Comparison of ENCODE assay signal across 10 cellular contexts in genomic region chr16:69327585-69328310, GRCh38. TPM values are rescaled to one million over a fixed set of nuclear protein-coding genes. Genes with fewer than 3 reads are reported as not detected.
A peak's percentile ranks its signal among the peaks of the same experiment; 100 is the strongest.
DNase-seq lines count a peak whose midpoint lies in the region; FAIRE-seq and TF ChIP-seq lines count a peak whose summit lies in the region.
"Had no signal": no experiment of that assay in that cellular context is flagged by ENCODE, and none has a peak within 500 bp of the region (broad histone marks: within the 10 kb centered on the region; RNA-seq: fewer than 3 reads in every experiment).

No MANE protein-coding gene starts in this region.

- H4K20me1 ChIP-seq in keratinocyte (ENCODE audit: control insufficient read depth, extremely low read depth, insufficient read depth, low read length), result peaks cover 8% of the 10 kb centered on the region

- H3K36me3 ChIP-seq in keratinocyte (ENCODE audit: control insufficient read depth in 2 of 2, extremely low read depth in 1 of 2, insufficient read depth in 2 of 2, low read length in 2 of 2) (peaks cover 23 to 39% of the 10 kb centered on the region in 2 experiments), thyroid gland (peaks cover 27 to 33% of the 10 kb centered on the region in 2 donors), tibial nerve (peaks cover 2 to 73% (median 6%) of the 10 kb centered on the region in 3 donors)

- CTCF ChIA-PET in activated naive CD4-positive, alpha-beta T cell treated with anti-CD3 and anti-CD28 coated beads, Interleukin-2, amount 10 ng/mL, durations not matched to agents 7 days and 5 days (lab: Charles Lee), result interaction anchor here (1.3 kb wide), 1 partner anchor 12 kb away, joined by 3 read pairs; no protein-coding TSS in a partner anchor
- CTCF ChIA-PET in activated CD4-positive, alpha-beta memory T cell treated with anti-CD3 and anti-CD28 coated beads, Interleukin-2, amount 10 ng/mL, durations not matched to agents 7 days and 5 days (lab: Charles Lee), result interaction anchor here (1.5 to 2.7 kb wide), 2 partner anchors 11 to 13 kb away, joined by 6 to 11 read pairs; partner anchors contain the start of genes COG8 and NIP7

- peak overlapping the region; percentile 99 for H3K4me2 ChIP-seq in keratinocyte (ENCODE audit: control insufficient read depth, extremely low read depth, insufficient read depth, low read depth, low read length)

- no peaks in the 10 kb centered on the region for H3K9me3 ChIP-seq in keratinocyte (ENCODE audit: control insufficient read depth, low read depth, low read length)
- no peaks in the 10 kb centered on the region for H3K9me3 ChIP-seq in thyroid gland
- no peaks in the 10 kb centered on the region for H3K9me3 ChIP-seq in tibial nerve

- no peak overlapping the region for H3K27ac ChIP-seq in keratinocyte (ENCODE audit: control insufficient read depth, insufficient read depth, low read length)
- H3K27ac ChIP-seq in thyroid gland, result peak overlapping the region in 2 of 3 donors; percentile 59 to 63
- no peak overlapping the region for H3K27ac ChIP-seq in tibial nerve

- H3K9ac ChIP-seq in keratinocyte (ENCODE audit: control insufficient read depth, extremely low read depth, insufficient read depth, low read length), result no peak overlapping the region

- dilution Hi-C loops in keratinocyte (cut with MboI; ENCODE audit: extremely low pct_ligation_motif_present, low sequenced_read_pairs), result no loop called here

- 89% methylated on average over 14 of the region's 14 CpGs for WGBS in thyroid gland, 2 donors
- 91 to 92% methylated on average over 14 of the region's 14 CpGs for WGBS in tibial nerve, 2 donors

- no peak for DNase-seq in activated naive CD4-positive, alpha-beta T cell treated with anti-CD3 and anti-CD28 coated beads, Interleukin-2, amount 10 ng/mL, durations not matched to agents 7 days and 5 days
- no peak for DNase-seq in activated CD4-positive, alpha-beta memory T cell treated with anti-CD3 and anti-CD28 coated beads, Interleukin-2, amount 10 ng/mL, durations not matched to agents 7 days and 5 days
- DNase-seq in keratinocyte (ENCODE audit: low read depth, low spot score) (no peak), thyroid gland (peak in 1 of 2 donors; percentile 27), dedifferentiated amniotic fluid mesenchymal stem cell (ENCODE audit: extremely low spot score) (no peak), OCI-M2 (lab: John Stamatoyannopoulos, UW; ENCODE audit: unreplicated experiment) (no peak), tibial nerve (ENCODE audit: low spot score in 2 of 2) (no peak)
- DNase-seq: activated naive CD4-positive, alpha-beta T cell treated with Interleukin-2 at 50 U/mL for 16 hours; effector CD4-positive, alpha-beta T cell had no signal

- no peaks in the 10 kb centered on the region for H3K9me1 ChIP-seq in keratinocyte (ENCODE audit: control insufficient read depth, extremely low read depth, insufficient read depth, low read length)

- no peak for FAIRE-seq in keratinocyte (lab: Jason Lieb, UNC)

- H3K27me3 ChIP-seq in keratinocyte (ENCODE audit: control insufficient read depth, extremely low read depth, insufficient read depth, low read length) (no peaks in the 10 kb centered on the region), thyroid gland (no peaks in the 10 kb centered on the region), tibial nerve (no peaks in the 10 kb centered on the region)

- intact Hi-C loops in thyroid gland (cut with DNase I), result no loop called here

- H3K9me3 Mint-ChIP-seq in activated naive CD4-positive, alpha-beta T cell treated with anti-CD3 and anti-CD28 coated beads, Interleukin-2, amount 50 U/mL, for 24 hours, result no peaks in the 10 kb centered on the region
- H3K9me3 Mint-ChIP-seq in activated naive CD4-positive, alpha-beta T cell treated with anti-CD3 and anti-CD28 coated beads, Interleukin-2, amount 10 ng/mL, durations not matched to agents 7 days and 5 days, result no peaks in the 10 kb centered on the region
- H3K9me3 Mint-ChIP-seq in activated CD4-positive, alpha-beta memory T cell treated with anti-CD3 and anti-CD28 coated beads, Interleukin-2, amount 10 ng/mL, durations not matched to agents 7 days and 5 days, result no peaks in the 10 kb centered on the region

- H3K4me3 ChIP-seq in keratinocyte (ENCODE audit: control insufficient read depth in 2 of 3, extremely low read depth in 1 of 3, insufficient read depth in 2 of 3, low read depth in 1 of 3, low read length in 3 of 3) (peak overlapping the region in 1 of 3 experiments; percentile 2), thyroid gland (replicated peaks in 1 of 3) (no peak overlapping the region), tibial nerve (no peak overlapping the region)

- no peak overlapping the region for H2AFZ ChIP-seq in keratinocyte (ENCODE audit: control insufficient read depth, low read length)

- TF ChIP-seq POLR2A in thyroid gland (IDR thresholded peaks at IDR 0.05) (no peak), tibial nerve (IDR thresholded peaks at IDR 0.05) (no peak)

- peaks cover 67% of the 10 kb centered on the region for H3K79me2 ChIP-seq in keratinocyte (ENCODE audit: control insufficient read depth, insufficient read depth, low read length)

- peaks cover 43% of the 10 kb centered on the region for H3K4me1 Mint-ChIP-seq in activated naive CD4-positive, alpha-beta T cell treated with anti-CD3 and anti-CD28 coated beads, Interleukin-2, amount 50 U/mL, for 24 hours
- peaks cover 47% of the 10 kb centered on the region for H3K4me1 Mint-ChIP-seq in activated naive CD4-positive, alpha-beta T cell treated with anti-CD3 and anti-CD28 coated beads, Interleukin-2, amount 10 ng/mL, durations not matched to agents 7 days and 5 days
- H3K4me1 Mint-ChIP-seq in activated CD4-positive, alpha-beta memory T cell treated with anti-CD3 and anti-CD28 coated beads, Interleukin-2, amount 10 ng/mL, durations not matched to agents 7 days and 5 days, result peaks cover 46% of the 10 kb centered on the region

- no peak overlapping the region for H3K27ac Mint-ChIP-seq in activated naive CD4-positive, alpha-beta T cell treated with anti-CD3 and anti-CD28 coated beads, Interleukin-2, amount 50 U/mL, for 24 hours
- no peak overlapping the region for H3K27ac Mint-ChIP-seq in activated naive CD4-positive, alpha-beta T cell treated with anti-CD3 and anti-CD28 coated beads, Interleukin-2, amount 10 ng/mL, durations not matched to agents 7 days and 5 days
- H3K27ac Mint-ChIP-seq in activated CD4-positive, alpha-beta memory T cell treated with anti-CD3 and anti-CD28 coated beads, Interleukin-2, amount 10 ng/mL, durations not matched to agents 7 days and 5 days, result peak overlapping the region; percentile 26

- H3K4me1 ChIP-seq in keratinocyte (ENCODE audit: control insufficient read depth, extremely low read depth, insufficient read depth, low read length) (peaks cover 15% of the 10 kb centered on the region), thyroid gland (peaks cover 40 to 67% of the 10 kb centered on the region in 2 donors), tibial nerve (peaks cover 7 to 59% (median 17%) of the 10 kb centered on the region in 4 donors)

- no peak for TF ChIP-seq EP300 in tibial nerve (IDR thresholded peaks at IDR 0.05)

- no peaks in the 10 kb centered on the region for H3K27me3 Mint-ChIP-seq in activated naive CD4-positive, alpha-beta T cell treated with anti-CD3 and anti-CD28 coated beads, Interleukin-2, amount 50 U/mL, for 24 hours
- no peaks in the 10 kb centered on the region for H3K27me3 Mint-ChIP-seq in activated naive CD4-positive, alpha-beta T cell treated with anti-CD3 and anti-CD28 coated beads, Interleukin-2, amount 10 ng/mL, durations not matched to agents 7 days and 5 days
- H3K27me3 Mint-ChIP-seq in activated CD4-positive, alpha-beta memory T cell treated with anti-CD3 and anti-CD28 coated beads, Interleukin-2, amount 10 ng/mL, durations not matched to agents 7 days and 5 days, result no peaks in the 10 kb centered on the region

- POLR2A ChIA-PET in activated CD4-positive, alpha-beta memory T cell treated with anti-CD3 and anti-CD28 coated beads, Interleukin-2, amount 10 ng/mL, durations not matched to agents 7 days and 5 days (lab: Charles Lee), result interaction anchor here (0.6 to 9.7 kb wide), 5 partner anchors 10 to 84 kb away, joined by 3 to 151 read pairs (median 16); partner anchors contain the start of genes COG8 and NIP7

- H3K4me3 Mint-ChIP-seq in activated naive CD4-positive, alpha-beta T cell treated with anti-CD3 and anti-CD28 coated beads, Interleukin-2, amount 50 U/mL, for 24 hours, result peak overlapping the region; percentile 89
- no peak overlapping the region for H3K4me3 Mint-ChIP-seq in activated naive CD4-positive, alpha-beta T cell treated with anti-CD3 and anti-CD28 coated beads, Interleukin-2, amount 10 ng/mL, durations not matched to agents 7 days and 5 days
- H3K4me3 Mint-ChIP-seq in activated CD4-positive, alpha-beta memory T cell treated with anti-CD3 and anti-CD28 coated beads, Interleukin-2, amount 10 ng/mL, durations not matched to agents 7 days and 5 days, result peak overlapping the region; percentile 4

- TF ChIP-seq CTCF in keratinocyte (optimal IDR thresholded peaks at IDR 0.05 in 1 of 3, IDR thresholded peaks at IDR 0.05 in 1 of 3, conservative IDR thresholded peaks at IDR 0.05 in 1 of 3; ENCODE audit: extremely low read depth in 1 of 3, insufficient read depth in 2 of 3, low read length in 3 of 3), result no peak
- no peak for TF ChIP-seq CTCF in thyroid gland (IDR thresholded peaks at IDR 0.05)
- no peak for TF ChIP-seq CTCF in tibial nerve (IDR thresholded peaks at IDR 0.05)

- H3K36me3 Mint-ChIP-seq in activated naive CD4-positive, alpha-beta T cell treated with anti-CD3 and anti-CD28 coated beads, Interleukin-2, amount 50 U/mL, for 24 hours, result peaks cover 2% of the 10 kb centered on the region
- H3K36me3 Mint-ChIP-seq in activated naive CD4-positive, alpha-beta T cell treated with anti-CD3 and anti-CD28 coated beads, Interleukin-2, amount 10 ng/mL, durations not matched to agents 7 days and 5 days, result peaks cover 45% of the 10 kb centered on the region
- H3K36me3 Mint-ChIP-seq in activated CD4-positive, alpha-beta memory T cell treated with anti-CD3 and anti-CD28 coated beads, Interleukin-2, amount 10 ng/mL, durations not matched to agents 7 days and 5 days (ENCODE audit: low read depth), result peaks cover 59% of the 10 kb centered on the region

RNA-seq across cellular contexts. Expression of gene PDF, which starts 2.6 kb away (rescaled TPM):
- total RNA-seq in activated CD4-positive, alpha-beta memory T cell treated with anti-CD3 and anti-CD28 coated beads, Interleukin-2, amount 10 ng/mL, durations not matched to agents 7 days and 5 days, result 1 to 10 TPM; 8.8 to 9.7 TPM
- 3.0 to 8.8 TPM (median 4.1 TPM) in 3 replicates for polyA plus RNA-seq in keratinocyte
- 3.4 TPM for polyA plus RNA-seq in keratinocyte (2011; ENCODE audit: low read depth)
- polyA plus RNA-seq in keratinocyte (2011; cell fraction: cytosol; rRNA removed), result 1.8 and 5.4 TPM in 2 replicates
- 3.9 and 4.0 TPM in 2 replicates for polyA plus RNA-seq in keratinocyte (2011; cell fraction: nucleus; rRNA removed)
- polyA plus RNA-seq in keratinocyte (2012; ENCODE audit: low replicate concordance), result 2.4 and 8.4 TPM in 2 replicates
- polyA minus RNA-seq in keratinocyte, result 0.79 to 1.5 TPM (median 1.1 TPM) in 3 replicates
- polyA minus RNA-seq in keratinocyte (2011; cell fraction: cytosol; rRNA and poly(A)+ RNA removed), result 7.1 TPM
- polyA minus RNA-seq in keratinocyte (2011; cell fraction: nucleus; rRNA and poly(A)+ RNA removed), result 2.1 and 2.4 TPM in 2 replicates
- total RNA-seq in thyroid gland (10 to 100 TPM; 35.2 to 57.0 (median 51.0) TPM), tibial nerve (10 to 100 TPM in 3 of 4 donors, 1 to 10 TPM in 1; 6.8 to 20.7 (median 15.8) TPM)

RNA-seq across cellular contexts. Expression of gene COG8, which starts 11.6 kb away (rescaled TPM):
- total RNA-seq in activated CD4-positive, alpha-beta memory T cell treated with anti-CD3 and anti-CD28 coated beads, Interleukin-2, amount 10 ng/mL, durations not matched to agents 7 days and 5 days, result 10 to 100 TPM; 30.6 to 30.7 TPM
- polyA plus RNA-seq in keratinocyte, result 16.0 to 22.8 TPM (median 22.8 TPM) in 3 replicates
- 4.8 TPM for polyA plus RNA-seq in keratinocyte (2011; ENCODE audit: low read depth)
- 15.7 and 16.5 TPM in 2 replicates for polyA plus RNA-seq in keratinocyte (2011; cell fraction: cytosol; rRNA removed)
- polyA plus RNA-seq in keratinocyte (2011; cell fraction: nucleus; rRNA removed), result 25.1 and 29.0 TPM in 2 replicates
- polyA plus RNA-seq in keratinocyte (2012; ENCODE audit: low replicate concordance), result 13.1 and 17.1 TPM in 2 replicates
- polyA minus RNA-seq in keratinocyte, result 23.3 to 36.5 TPM (median 23.9 TPM) in 3 replicates
- 27.6 TPM for polyA minus RNA-seq in keratinocyte (2011; cell fraction: cytosol; rRNA and poly(A)+ RNA removed)
- 20.5 and 21.3 TPM in 2 replicates for polyA minus RNA-seq in keratinocyte (2011; cell fraction: nucleus; rRNA and poly(A)+ RNA removed)
- total RNA-seq in thyroid gland, result 10 to 100 TPM; 63.3 to 84.2 (median 74.7) TPM
- 10 to 100 TPM; 62.2 to 77.5 (median 70.0) TPM for total RNA-seq in tibial nerve

RNA-seq across cellular contexts. Expression of gene NIP7, which starts 11.8 kb away (rescaled TPM):
- 10 to 100 TPM; 36.0 to 36.7 TPM for total RNA-seq in activated CD4-positive, alpha-beta memory T cell treated with anti-CD3 and anti-CD28 coated beads, Interleukin-2, amount 10 ng/mL, durations not matched to agents 7 days and 5 days
- 17.2 to 31.3 TPM (median 26.9 TPM) in 3 replicates for polyA plus RNA-seq in keratinocyte
- 24.3 TPM for polyA plus RNA-seq in keratinocyte (2011; ENCODE audit: low read depth)
- 19.2 and 24.2 TPM in 2 replicates for polyA plus RNA-seq in keratinocyte (2011; cell fraction: cytosol; rRNA removed)
- polyA plus RNA-seq in keratinocyte (2011; cell fraction: nucleus; rRNA removed), result 17.7 and 18.7 TPM in 2 replicates
- polyA plus RNA-seq in keratinocyte (2012; ENCODE audit: low replicate concordance), result 27.4 and 46.2 TPM in 2 replicates
- 11.8 to 29.7 TPM (median 18.2 TPM) in 3 replicates for polyA minus RNA-seq in keratinocyte
- 15.3 TPM for polyA minus RNA-seq in keratinocyte (2011; cell fraction: cytosol; rRNA and poly(A)+ RNA removed)
- 8.2 and 16.5 TPM in 2 replicates for polyA minus RNA-seq in keratinocyte (2011; cell fraction: nucleus; rRNA and poly(A)+ RNA removed)
- 10 to 100 TPM in 3 of 4 donors, 1 to 10 TPM in 1; 9.8 to 17.5 (median 14.7) TPM for total RNA-seq in thyroid gland
- total RNA-seq in tibial nerve, result 10 to 100 TPM in 3 of 4 donors, 1 to 10 TPM in 1; 8.2 to 17.1 (median 11.7) TPM

RNA-seq across cellular contexts. Expression of gene VPS4A, which starts 16.6 kb away (rescaled TPM):
- total RNA-seq in activated CD4-positive, alpha-beta memory T cell treated with anti-CD3 and anti-CD28 coated beads, Interleukin-2, amount 10 ng/mL, durations not matched to agents 7 days and 5 days, result 10 to 100 TPM; 32.3 to 34.9 TPM
- 18.2 to 25.3 TPM (median 20.2 TPM) in 3 replicates for polyA plus RNA-seq in keratinocyte
- polyA plus RNA-seq in keratinocyte (2011; ENCODE audit: low read depth), result 11.6 TPM
- 24.5 and 31.2 TPM in 2 replicates for polyA plus RNA-seq in keratinocyte (2011; cell fraction: cytosol; rRNA removed)
- polyA plus RNA-seq in keratinocyte (2011; cell fraction: nucleus; rRNA removed), result 31.2 and 39.7 TPM in 2 replicates
- polyA plus RNA-seq in keratinocyte (2012; ENCODE audit: low replicate concordance), result 39.5 and 44.9 TPM in 2 replicates
- 26.6 to 37.6 TPM (median 27.9 TPM) in 3 replicates for polyA minus RNA-seq in keratinocyte
- 25.3 TPM for polyA minus RNA-seq in keratinocyte (2011; cell fraction: cytosol; rRNA and poly(A)+ RNA removed)
- 11.6 and 15.4 TPM in 2 replicates for polyA minus RNA-seq in keratinocyte (2011; cell fraction: nucleus; rRNA and poly(A)+ RNA removed)
- 10 to 100 TPM; 33.5 to 47.5 (median 43.2) TPM for total RNA-seq in thyroid gland
- total RNA-seq in tibial nerve, result 10 to 100 TPM; 35.4 to 47.2 (median 43.5) TPM

RNA-seq across cellular contexts. Expression of gene TMED6, which starts 23.8 kb away (rescaled TPM):
- total RNA-seq in activated CD4-positive, alpha-beta memory T cell treated with anti-CD3 and anti-CD28 coated beads, Interleukin-2, amount 10 ng/mL, durations not matched to agents 7 days and 5 days, result 1 to 10 TPM; 1.3 to 1.8 TPM
- polyA plus RNA-seq in keratinocyte, result 0.09 to 0.22 TPM in 2 of 3 replicates, not detected in the other
- 0.61 TPM for polyA plus RNA-seq in keratinocyte (2011; ENCODE audit: low read depth)
- polyA plus RNA-seq in keratinocyte (2011; cell fraction: cytosol; rRNA removed), result 0.11 TPM in 1 of 2 replicates, not detected in the other
- polyA plus RNA-seq in keratinocyte (2011; cell fraction: nucleus; rRNA removed), result 0.48 and 1.1 TPM in 2 replicates
- polyA plus RNA-seq in keratinocyte (2012; ENCODE audit: low replicate concordance), result 0.59 and 0.74 TPM in 2 replicates
- polyA minus RNA-seq in keratinocyte, result 0.32 TPM in 1 of 3 replicates, not detected in the others
- polyA minus RNA-seq in keratinocyte (2011; cell fraction: cytosol; rRNA and poly(A)+ RNA removed), result not detected
- polyA minus RNA-seq in keratinocyte (2011; cell fraction: nucleus; rRNA and poly(A)+ RNA removed), result 0.93 TPM in 1 of 2 replicates, not detected in the other
- 1 to 10 TPM in 1 of 4 donors, not detected in 3; 4.1 TPM for total RNA-seq in thyroid gland
- not detected for total RNA-seq in tibial nerve

Comparison
In these comparisons a context has a peak if more than half of its experiments do, and no peak if none do; other contexts are left out.
1. H3K27ac ChIP-seq: peak in thyroid gland (2 of 3); none in keratinocyte (single experiment) and tibial nerve (0 of 4).